8 cellular contexts compared by ENCODE assay signal in the genomic region with DNA sequence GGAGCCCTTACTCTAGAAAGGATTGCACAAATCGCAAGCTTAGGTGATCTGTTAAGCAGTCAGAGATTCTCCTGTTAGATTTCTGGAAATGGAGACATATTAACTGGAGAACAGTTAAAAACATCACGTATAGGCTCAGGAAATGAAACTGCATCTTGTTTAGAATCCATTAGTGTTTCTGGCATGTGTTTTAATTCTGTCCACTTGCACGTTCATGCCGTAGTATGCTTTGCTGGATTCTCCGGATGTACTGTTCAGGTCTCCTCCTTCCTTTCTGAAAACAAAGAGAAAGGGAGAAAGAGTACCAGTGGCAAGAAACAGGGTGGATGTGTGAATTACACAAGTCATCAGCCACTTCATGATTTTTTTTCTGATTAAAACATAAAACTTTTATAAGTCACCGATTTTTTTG. TPM values are rescaled to one million over a fixed set of nuclear protein-coding genes. Genes with fewer than 3 reads are reported as not detected.
DNase-seq lines count a peak whose midpoint lies in the region; ATAC-seq and TF ChIP-seq lines count a peak whose summit lies in the region.

No MANE protein-coding gene starts in this region.

- TF ChIP-seq CTCF in LNCaP clone FGC (IDR thresholded peaks at IDR 0.05; ENCODE audit: control insufficient read depth, extremely low read depth, insufficient read depth) (no peak), cardiac fibroblast (IDR thresholded peaks at IDR 0.05; ENCODE audit: low read depth, low read length) (no peak)

- H3K4me1 ChIP-seq in ES-I3 (ENCODE audit: insufficient read depth, low read length), result peaks cover 23% of the 10 kb centered on the region
- H3K4me1 ChIP-seq in mononuclear cell (ENCODE audit: insufficient read depth, low read length), result peaks cover 61% of the 10 kb centered on the region

- H3K9me3 ChIP-seq in ES-I3 (ENCODE audit: control insufficient read depth, insufficient read depth, low read length) (no peaks in the 10 kb centered on the region), mononuclear cell (ENCODE audit: low read depth, low read length) (no peaks in the 10 kb centered on the region)

- ATAC-seq in HG03159 (IDR thresholded peaks at IDR 0.05; ENCODE audit: unreplicated experiment) (no peak), GM18498 (IDR thresholded peaks at IDR 0.05; ENCODE audit: unreplicated experiment) (no peak)

- peaks cover 80% of the 10 kb centered on the region for H3K27me3 ChIP-seq in mononuclear cell (ENCODE audit: insufficient read depth, low read length)

- no peak for DNase-seq in LNCaP clone FGC (ENCODE audit: low read depth)
- DNase-seq in cardiac fibroblast (ENCODE audit: low read depth in 2 of 2), result peak; percentile 36 to 62
- DNase-seq in NCI-H2196 treated with DMSO at 0.1 percent for 48 hours (lab: John Stamatoyannopoulos, UW; ENCODE audit: unreplicated experiment), result no peak
- no peak for DNase-seq in NCI-H526 treated with DMSO at 0.1 percent for 48 hours (lab: John Stamatoyannopoulos, UW)

- H3K36me3 ChIP-seq in ES-I3 (ENCODE audit: insufficient read depth, low read length), result peaks cover 4% of the 10 kb centered on the region; the same call in 1 of the 2 replicates

- peak overlapping the region; percentile 93 for H3K9ac ChIP-seq in ES-I3 (ENCODE audit: low read depth, low read length)

- H3K4me3 ChIP-seq in LNCaP clone FGC (ENCODE audit: low read depth, low read length) (peak overlapping the region; percentile 61), cardiac fibroblast (replicated peaks in 1 of 2; ENCODE audit: low read depth in 2 of 2, low read length in 2 of 2) (peak overlapping the region; percentile 72 to 80), mononuclear cell (ENCODE audit: low read length) (peak overlapping the region; percentile 47)

RNA-seq across cellular contexts. Expression of a gene that starts 2.5 kb away (rescaled TPM):
- total RNA-seq in mononuclear cell, result 21.3 TPM

Comparison
In these comparisons a context has a peak if more than half of its experiments do, and no peak if none do; other contexts are left out.
1. DNase-seq: peak in cardiac fibroblast (2 of 2); none in LNCaP clone FGC (single experiment), NCI-H2196 treated with DMSO at 0.1 percent for 48 hours (single experiment) and NCI-H526 treated with DMSO at 0.1 percent for 48 hours (single experiment).
2. Peak in every context shown above with its lines, with median percentiles within 50 percentile points of each other: H3K4me3 ChIP-seq.